ENCODE assay signal across 1 cellular context in genomic region chr13:24288870-24289269, GRCh38.
TF ChIP-seq lines count a peak whose summit lies in the region.

No MANE protein-coding gene starts in this region.

TF ChIP-seq in SK-N-SH treated with all-trans-retinoic acid at 6 μM for 48 hours, 23 proteins besides CTCF, POLR2A, EP300 and RAD21 (continued from another document):
- no peak for TF ChIP-seq TSHZ2 (CRISPR knock-in tag; IDR thresholded peaks at IDR 0.05)
- TF ChIP-seq GLIS3 (CRISPR knock-in tag; IDR thresholded peaks at IDR 0.05), result no peak
- no peak for TF ChIP-seq TOX (CRISPR knock-in tag; IDR thresholded peaks at IDR 0.05; ENCODE audit: borderline replicate concordance)
- TF ChIP-seq OSR1 (CRISPR knock-in tag; IDR thresholded peaks at IDR 0.05), result no peak
- TF ChIP-seq ISL1 (CRISPR knock-in tag; IDR thresholded peaks at IDR 0.05), result no peak
- TF ChIP-seq TCF4 (CRISPR knock-in tag; IDR thresholded peaks at IDR 0.05; ENCODE audit: borderline replicate concordance), result no peak
- TF ChIP-seq RARB (CRISPR knock-in tag; IDR thresholded peaks at IDR 0.05), result no peak
